Comparison of ENCODE assay signal across 8 cellular contexts in the genomic region with DNA sequence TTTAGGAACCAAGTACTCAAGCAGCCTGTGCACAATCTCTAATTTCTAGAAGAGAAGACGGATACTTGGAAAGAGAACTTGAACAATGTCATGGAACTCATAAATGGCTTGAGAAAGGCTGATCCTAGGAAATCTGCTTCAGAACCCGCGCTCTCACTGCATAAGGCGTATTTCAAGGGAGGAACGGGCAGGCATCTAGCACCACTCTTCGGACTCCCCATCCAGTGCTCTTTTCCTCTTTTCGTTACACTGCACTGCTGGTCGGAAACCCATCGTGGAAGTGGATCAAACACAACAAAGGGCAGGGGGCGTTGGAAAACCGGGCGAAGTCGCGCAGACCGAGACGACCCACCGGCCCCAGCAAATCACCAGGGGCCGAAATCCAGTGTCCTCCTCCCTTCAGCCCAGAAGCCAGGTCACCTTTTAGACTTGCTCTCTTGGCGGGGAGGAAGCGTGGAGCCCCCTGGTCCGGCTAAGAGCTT. TPM values are rescaled to one million over a fixed set of nuclear protein-coding genes. Genes with fewer than 3 reads are reported as not detected.
DNase-seq lines count a peak whose midpoint lies in the region; ATAC-seq and TF ChIP-seq lines count a peak whose summit lies in the region.

No MANE protein-coding gene starts in this region.

- no peak for ATAC-seq in memory B cell (ENCODE audit: low read depth)

- H3K27ac ChIP-seq in uterus: peak overlapping the region; percentile 92 to 98

- no peaks in the 10 kb centered on the region for H3K36me3 ChIP-seq in uterus

- H3K36me3 Mint-ChIP-seq in chondrocyte (ENCODE audit: low read depth): peaks cover 10% of the 10 kb centered on the region
- H3K36me3 Mint-ChIP-seq in memory B cell: peaks cover 7% of the 10 kb centered on the region

- H3K27ac Mint-ChIP-seq in chondrocyte (ENCODE audit: unreplicated experiment) (peak overlapping the region; percentile 83), memory B cell (peak overlapping the region; percentile 95)

- intact Hi-C loops in uterus (cut with DNase I; ENCODE audit: low total_unique reads): no loop called here

- TF ChIP-seq POLR2A in NB4 (IDR thresholded peaks at IDR 0.05; ENCODE audit: extremely low read depth, insufficient read length): no peak
- TF ChIP-seq POLR2A in uterus (IDR thresholded peaks at IDR 0.05): no peak

- H3K4me1 ChIP-seq in uterus: peaks cover 3 to 15% of the 10 kb centered on the region in 2 donors

- peaks cover 31% of the 10 kb centered on the region for H3K4me1 Mint-ChIP-seq in chondrocyte (ENCODE audit: low read depth)
- peaks cover 29% of the 10 kb centered on the region for H3K4me1 Mint-ChIP-seq in memory B cell

- H3K4me3 Mint-ChIP-seq in chondrocyte (ENCODE audit: unreplicated experiment) (peak overlapping the region; percentile 86), memory B cell (peak overlapping the region; percentile 92)

- peak overlapping the region; percentile 85 for H3K4me3 ChIP-seq in NB4 (ENCODE audit: low read depth, low read length)
- peak overlapping the region; percentile 60 to 88 for H3K4me3 ChIP-seq in uterus

- TF ChIP-seq CTCF in NB4 (IDR thresholded peaks at IDR 0.05; ENCODE audit: low read depth, low read length) (no peak), chondrocyte (IDR thresholded peaks at IDR 0.05) (peak; percentile 9), uterus (IDR thresholded peaks at IDR 0.05) (no peak)

- H3K27me3 ChIP-seq in uterus: no peaks in the 10 kb centered on the region

- H3K9me3 ChIP-seq in uterus: no peaks in the 10 kb centered on the region

- no peaks in the 10 kb centered on the region for H3K27me3 Mint-ChIP-seq in chondrocyte (ENCODE audit: low read depth)
- no peaks in the 10 kb centered on the region for H3K27me3 Mint-ChIP-seq in memory B cell

- DNase-seq in ELR (ENCODE audit: low read depth) (peak; percentile 29), NB4 (ENCODE audit: low read depth) (peak; percentile 46), chondrocyte (ENCODE audit: low spot score) (no peak), memory B cell (ENCODE audit: low spot score in 2 of 2) (no peak), uterus (no peak), OCI-M2 (lab: John Stamatoyannopoulos, UW; ENCODE audit: unreplicated experiment) (no peak), H4 (ENCODE audit: low spot score) (no peak), NCI-H2196 treated with DMSO at 0.1 percent for 48 hours (lab: John Stamatoyannopoulos, UW; ENCODE audit: unreplicated experiment) (no peak)

- no peaks in the 10 kb centered on the region for H3K9me3 Mint-ChIP-seq in chondrocyte (ENCODE audit: low read depth)
- peaks cover 4% of the 10 kb centered on the region for H3K9me3 Mint-ChIP-seq in memory B cell

RNA-seq across cellular contexts. Expression of gene TLNRD1, which starts 0.5 kb away (rescaled TPM):
- total RNA-seq in chondrocyte (11.4 to 18.7 TPM (median 17.0 TPM) in 3 replicates), uterus (10 to 100 TPM; 10.1 to 22.4 (median 17.8) TPM)
- 2.7 and 4.0 TPM in 2 replicates for total RNA-seq in H4 (2014; rRNA removed; shearing (Covaris generic))

RNA-seq across cellular contexts. Expression of gene MESD, which starts 10.6 kb away (rescaled TPM):
- total RNA-seq in chondrocyte (23.5 to 26.5 TPM (median 23.8 TPM) in 3 replicates), uterus (10 to 100 TPM; 23.6 to 48.7 (median 27.7) TPM)
- total RNA-seq in H4 (2014; rRNA removed; shearing (Covaris generic)): 23.8 and 28.9 TPM in 2 replicates

Comparison
In these comparisons a context has a peak if more than half of its experiments do, and no peak if none do; other contexts are left out.
1. DNase-seq: peak in ELR (single experiment) and NB4 (single experiment); none in chondrocyte (single experiment), memory B cell (0 of 2), uterus (0 of 2), OCI-M2 (single experiment), H4 (single experiment) and NCI-H2196 treated with DMSO at 0.1 percent for 48 hours (single experiment).